Comparison of ENCODE assay signal across 1 cellular context in genomic region chr1:160206421-160207117, GRCh38.
TF ChIP-seq lines count a peak whose summit lies in the region.

No MANE protein-coding gene starts in this region.

TF ChIP-seq in HEK293, 187 proteins besides CTCF, POLR2A, EP300 and RAD21 (continued from another document):
- TF ChIP-seq ZBTB11 (tag by site-specific recombination; conservative IDR thresholded peaks at IDR 0.05; ENCODE audit: low read depth): no peak
